In the genomic region with DNA sequence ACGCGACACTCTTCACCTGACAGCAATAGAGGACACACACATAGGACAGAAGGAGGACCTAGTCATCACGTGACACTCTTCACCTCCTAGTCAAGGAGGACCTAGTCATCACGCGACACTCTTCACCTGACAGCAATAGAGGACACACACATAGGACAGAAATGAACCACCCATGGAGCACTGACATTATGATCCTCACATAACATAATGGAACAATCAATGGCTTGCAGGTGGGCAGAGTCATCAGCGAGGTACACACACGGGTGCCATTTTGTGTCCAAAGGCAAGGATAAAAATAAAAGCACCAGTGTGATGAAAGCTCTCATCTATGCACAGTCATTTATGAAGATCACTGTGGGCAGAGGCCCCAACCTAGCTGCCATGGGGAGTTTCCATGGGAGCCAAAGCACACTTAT, we compare ENCODE assay signal across 19 cellular contexts.
DNase-seq lines count a peak whose midpoint lies in the region; ATAC-seq, FAIRE-seq and TF ChIP-seq lines count a peak whose summit lies in the region.
"Had no signal": no experiment of that assay in that cellular context is flagged by ENCODE, and none has a peak within 500 bp of the region (broad histone marks: within the 10 kb centered on the region; RNA-seq: fewer than 3 reads in every experiment).

No MANE protein-coding gene starts in this region.

- in situ Hi-C loops in GM12878 (cut with MboI) = loop anchor here (5.0 kb wide), 1 partner anchor 93 kb away; no protein-coding TSS in a partner anchor

- H3K4me2 ChIP-seq in GM12878 (ENCODE audit: control insufficient read depth, insufficient read depth) = peak overlapping the region; percentile 75

- peaks cover 6% of the 10 kb centered on the region for H3K27me3 Mint-ChIP-seq in activated T-cell treated with anti-CD3 and anti-CD28 coated beads, Interleukin-2, amount 50 U/mL, for 72 hours (ENCODE audit: low read depth)
- H3K27me3 Mint-ChIP-seq in stimulated activated naive CD8-positive, alpha-beta T cell treated with anti-CD3 and anti-CD28 coated beads, Interleukin-15, amount 100 ng/mL, for 72 hours = no peaks in the 10 kb centered on the region
- H3K27me3 Mint-ChIP-seq: activated CD8-positive, alpha-beta memory T cell treated with anti-CD3 and anti-CD28 coated beads, Interleukin-2, amount 10 ng/mL, durations not matched to agents 7 days and 5 days; effector memory CD8-positive, alpha-beta T cell; progenitor cell of endocrine pancreas had no signal

- peak; percentile 78 for FAIRE-seq in GM12878 (lab: Jason Lieb, UNC)
- FAIRE-seq: HepG2, TTC549 had no signal

- no peak overlapping the region; the same call in 1 of the 2 replicates for H3K9ac ChIP-seq in GM12878 (ENCODE audit: control insufficient read depth, insufficient read depth, low read length)

- no peak for TF ChIP-seq CTCF in GM12878 (IDR thresholded peaks at IDR 0.05 in 2 of 3, conservative IDR thresholded peaks at IDR 0.05 in 1 of 3; ENCODE audit: control insufficient read depth in 2 of 3, extremely low read depth in 1 of 3, insufficient read depth in 1 of 3, low read depth in 3 of 3, low read length in 3 of 3)

- H3K4me3 ChIP-seq in GM12878 = no peak overlapping the region
- H3K4me3 ChIP-seq: left lung, SK-N-MC had no signal

- peak overlapping the region; percentile 47 for H2AFZ ChIP-seq in GM12878 (ENCODE audit: control insufficient read depth, low read depth, low read length)

- CTCF ChIA-PET in GM12878 (lab: Yijun Ruan, JAX) = interaction anchor here (0.7 to 7.2 kb wide), 3 partner anchors 47 to 1571 kb away, joined by 3 to 68 read pairs (median 43); no protein-coding TSS in a partner anchor

- no peaks in the 10 kb centered on the region for H3K36me3 ChIP-seq in GM12878 (ENCODE audit: control insufficient read depth in 2 of 2, insufficient read depth in 2 of 2, low read length in 1 of 2)
- H3K36me3 ChIP-seq: left lung had no signal

- RAD21 ChIA-PET in GM12878 (lab: Charles Lee; ENCODE audit: unreplicated experiment) = interaction anchor here (0.9 to 2.1 kb wide), 3 partner anchors 45 to 265 kb away, joined by 3 to 7 read pairs (median 6); no protein-coding TSS in a partner anchor

- H3K9me3 ChIP-seq in GM12878 (replicated peaks; ENCODE audit: control insufficient read depth, insufficient read depth, low read length) = no peaks in the 10 kb centered on the region; the same call in 2 of the 3 replicates
- H3K9me3 ChIP-seq: left lung had no signal

- DNase-seq in activated T-cell treated with anti-CD3 and anti-CD28 coated beads, Interleukin-2, amount 50 U/mL, for 72 hours = peak; percentile 10 to 45
- DNase-seq in activated T-cell treated with anti-CD3 and anti-CD28 coated beads for 4 hours (no peak), GM12878 (ENCODE audit: low read depth, low spot score) (no peak), cerebellar nuclear complex (lab: John Stamatoyannopoulos, UW) (no peak), head of caudate nucleus (no peak), NCI-H82 (lab: John Stamatoyannopoulos, UW) (no peak)
- DNase-seq in stimulated activated naive CD8-positive, alpha-beta T cell treated with anti-CD3 and anti-CD28 coated beads, Interleukin-15, amount 100 ng/mL, for 72 hours = peak in 1 of 2 donors; percentile 30
- DNase-seq: activated CD8-positive, alpha-beta memory T cell treated with anti-CD3 and anti-CD28 coated beads, Interleukin-2, amount 10 ng/mL, durations not matched to agents 7 days and 5 days; effector memory CD8-positive, alpha-beta T cell; H9; left lung; naive thymus-derived CD4-positive, alpha-beta T cell; NCI-H2171 treated with DMSO at 0.1 percent for 48 hours had no signal

- BruUV-seq in GM12878 (replicated peaks; lab: Mats Ljungman, UMichigan) = no TSS peak

- ATAC-seq in activated T-cell treated with anti-CD3 and anti-CD28 coated beads, Interleukin-2, amount 50 U/mL, for 72 hours (replicated peaks in 1 of 2) = peak; percentile 90 to 93
- ATAC-seq in HG03565 (IDR thresholded peaks at IDR 0.05; ENCODE audit: unreplicated experiment) (peak; percentile 29), GM12878 (peak; percentile 30)
- ATAC-seq in stimulated activated naive CD8-positive, alpha-beta T cell treated with anti-CD3 and anti-CD28 coated beads, Interleukin-15, amount 100 ng/mL, for 72 hours = peak; percentile 86
- ATAC-seq: activated CD8-positive, alpha-beta memory T cell treated with anti-CD3 and anti-CD28 coated beads, Interleukin-2, amount 10 ng/mL, durations not matched to agents 7 days and 5 days; effector memory CD8-positive, alpha-beta T cell; HepG2; left lung; naive thymus-derived CD4-positive, alpha-beta T cell had no signal

- H3K79me2 ChIP-seq in GM12878 (ENCODE audit: control insufficient read depth, insufficient read depth, low read length) = no peaks in the 10 kb centered on the region; the same call in 1 of the 2 replicates

- H3K4me3 Mint-ChIP-seq in activated T-cell treated with anti-CD3 and anti-CD28 coated beads, Interleukin-2, amount 50 U/mL, for 72 hours = peak overlapping the region in 1 of 2 donors; percentile 0
- H3K4me3 Mint-ChIP-seq in stimulated activated naive CD8-positive, alpha-beta T cell treated with anti-CD3 and anti-CD28 coated beads, Interleukin-15, amount 100 ng/mL, for 72 hours = no peak overlapping the region
- H3K4me3 Mint-ChIP-seq: activated CD8-positive, alpha-beta memory T cell treated with anti-CD3 and anti-CD28 coated beads, Interleukin-2, amount 10 ng/mL, durations not matched to agents 7 days and 5 days; activated naive CD4-positive, alpha-beta T cell treated with anti-CD3 and anti-CD28 coated beads, Interleukin-2, amount 50 U/mL, for 24 hours; effector memory CD8-positive, alpha-beta T cell; H9; naive thymus-derived CD4-positive, alpha-beta T cell had no signal

- no peaks in the 10 kb centered on the region for H4K20me1 ChIP-seq in GM12878 (ENCODE audit: control insufficient read depth, insufficient read depth)

- no peaks in the 10 kb centered on the region for H3K27me3 ChIP-seq in GM12878 (replicated peaks in 1 of 2; ENCODE audit: control insufficient read depth in 2 of 2, insufficient read depth in 2 of 2, low read length in 1 of 2)
- H3K27me3 ChIP-seq: left lung had no signal

- no peak for TF ChIP-seq RAD21 in GM12878 (IDR thresholded peaks at IDR 0.05; ENCODE audit: insufficient read depth, low read depth, low read length)

- intact Hi-C loops in GM12878 (cut with micrococcal nuclease; ENCODE audit: unreplicated experiment) (loop anchor here (5.0 kb wide), 1 partner anchor 323 kb away; no protein-coding TSS in a partner anchor), head of caudate nucleus (cut with DNase I) (no loop called here)

- H3K27ac ChIP-seq in GM12878 (ENCODE audit: control insufficient read depth, insufficient read depth) = peak overlapping the region; percentile 64
- H3K27ac ChIP-seq: left lung, SK-N-MC had no signal

- peaks cover 0 to 3% of the 10 kb centered on the region in 2 donors for H3K9me3 Mint-ChIP-seq in activated T-cell treated with anti-CD3 and anti-CD28 coated beads, Interleukin-2, amount 50 U/mL, for 72 hours
- H3K9me3 Mint-ChIP-seq in stimulated activated naive CD8-positive, alpha-beta T cell treated with anti-CD3 and anti-CD28 coated beads, Interleukin-15, amount 100 ng/mL, for 72 hours = peaks cover 4 to 14% of the 10 kb centered on the region in 2 donors
- H3K9me3 Mint-ChIP-seq: H9 had no signal

- peaks cover 46% of the 10 kb centered on the region for H3K4me1 ChIP-seq in GM12878 (ENCODE audit: control insufficient read depth, insufficient read depth, low read length)
- H3K4me1 ChIP-seq: left lung had no signal

- peak overlapping the region; percentile 43 for H3K27ac Mint-ChIP-seq in activated T-cell treated with anti-CD3 and anti-CD28 coated beads, Interleukin-2, amount 50 U/mL, for 72 hours
- peak overlapping the region in 1 of 2 donors; percentile 27 for H3K27ac Mint-ChIP-seq in stimulated activated naive CD8-positive, alpha-beta T cell treated with anti-CD3 and anti-CD28 coated beads, Interleukin-15, amount 100 ng/mL, for 72 hours
- H3K27ac Mint-ChIP-seq: activated CD8-positive, alpha-beta memory T cell treated with anti-CD3 and anti-CD28 coated beads, Interleukin-2, amount 10 ng/mL, durations not matched to agents 7 days and 5 days; activated naive CD4-positive, alpha-beta T cell treated with anti-CD3 and anti-CD28 coated beads, Interleukin-2, amount 50 U/mL, for 24 hours; effector memory CD8-positive, alpha-beta T cell; H9; naive thymus-derived CD4-positive, alpha-beta T cell; progenitor cell of endocrine pancreas had no signal

- TF ChIP-seq POLR2A in GM12878 (IDR thresholded peaks at IDR 0.05; ENCODE audit: low read depth, low read length) = no peak

- no peak for TF ChIP-seq EP300 in GM12878 (IDR thresholded peaks at IDR 0.05; ENCODE audit: borderline replicate concordance in 1 of 2, control insufficient read depth in 1 of 2, low read depth in 2 of 2, low read length in 2 of 2)

- H3K4me1 Mint-ChIP-seq in activated T-cell treated with anti-CD3 and anti-CD28 coated beads, Interleukin-2, amount 50 U/mL, for 72 hours (ENCODE audit: low read depth) = peaks cover 8% of the 10 kb centered on the region
- H3K4me1 Mint-ChIP-seq in stimulated activated naive CD8-positive, alpha-beta T cell treated with anti-CD3 and anti-CD28 coated beads, Interleukin-15, amount 100 ng/mL, for 72 hours = peaks cover 40% of the 10 kb centered on the region
- H3K4me1 Mint-ChIP-seq: activated naive CD4-positive, alpha-beta T cell treated with anti-CD3 and anti-CD28 coated beads, Interleukin-2, amount 50 U/mL, for 24 hours had no signal

- 25% methylated on average over 7 of the region's 7 CpGs for WGBS in GM12878 (ENCODE audit: insufficient coverage, insufficient replicate concordance, low lambda C conversion rate, missing lambda C conversion rate)

- peaks cover 0 to 2% of the 10 kb centered on the region in 2 donors for H3K36me3 Mint-ChIP-seq in activated T-cell treated with anti-CD3 and anti-CD28 coated beads, Interleukin-2, amount 50 U/mL, for 72 hours (ENCODE audit: insufficient read depth in 2 of 2)
- H3K36me3 Mint-ChIP-seq: activated CD8-positive, alpha-beta memory T cell treated with anti-CD3 and anti-CD28 coated beads, Interleukin-2, amount 10 ng/mL, durations not matched to agents 7 days and 5 days; activated naive CD4-positive, alpha-beta T cell treated with anti-CD3 and anti-CD28 coated beads, Interleukin-2, amount 50 U/mL, for 24 hours; naive thymus-derived CD4-positive, alpha-beta T cell had no signal

- POLR2A ChIA-PET in GM12878 (lab: Charles Lee) = no interaction called here

- SMC1A ChIA-PET in GM12878 (lab: Charles Lee; ENCODE audit: uncharacterized antibody, unreplicated experiment) = interaction anchor here (1.0 to 4.4 kb wide), 4 partner anchors 10 to 266 kb away, joined by 3 to 48 read pairs (median 8); no protein-coding TSS in a partner anchor

TF ChIP-seq in GM12878, 131 proteins besides CTCF, POLR2A, EP300 and RAD21 (continues in another document):
- TF ChIP-seq RFX5 (IDR thresholded peaks at IDR 0.05; ENCODE audit: low read depth, low read length) (no peak), EED (IDR thresholded peaks at IDR 0.05; ENCODE audit: low read depth) (peak; percentile 76), CREM (IDR thresholded peaks at IDR 0.05; ENCODE audit: low read depth) (0 out of 2 replicates have a peak, but pooled peaks have one; percentile 72), TBL1XR1 (IDR thresholded peaks at IDR 0.05; ENCODE audit: low read depth, low read length) (no peak), CREB1 (IDR thresholded peaks at IDR 0.05; ENCODE audit: low read depth) (peak; percentile 53; the same call in 1 of the 2 replicates), YY1 (IDR thresholded peaks at IDR 0.05; ENCODE audit: low read depth, low read length) (peak; percentile 93)

Comparison
In these comparisons a context has a peak if more than half of its experiments do, and no peak if none do; other contexts are left out.
1. DNase-seq: peak in activated T-cell treated with anti-CD3 and anti-CD28 coated beads, Interleukin-2, amount 50 U/mL, for 72 hours (2 of 2); none in activated T-cell treated with anti-CD3 and anti-CD28 coated beads for 4 hours (single experiment), GM12878 (single experiment), cerebellar nuclear complex (0 of 2), head of caudate nucleus (0 of 42) and NCI-H82 (single experiment).
2. ATAC-seq: peak in every context shown above with its lines; median percentile 92 in activated T-cell treated with anti-CD3 and anti-CD28 coated beads, Interleukin-2, amount 50 U/mL, for 72 hours; 86 in stimulated activated naive CD8-positive, alpha-beta T cell treated with anti-CD3 and anti-CD28 coated beads, Interleukin-15, amount 100 ng/mL, for 72 hours; 30 in GM12878; 29 in HG03565.